In the genomic region with DNA sequence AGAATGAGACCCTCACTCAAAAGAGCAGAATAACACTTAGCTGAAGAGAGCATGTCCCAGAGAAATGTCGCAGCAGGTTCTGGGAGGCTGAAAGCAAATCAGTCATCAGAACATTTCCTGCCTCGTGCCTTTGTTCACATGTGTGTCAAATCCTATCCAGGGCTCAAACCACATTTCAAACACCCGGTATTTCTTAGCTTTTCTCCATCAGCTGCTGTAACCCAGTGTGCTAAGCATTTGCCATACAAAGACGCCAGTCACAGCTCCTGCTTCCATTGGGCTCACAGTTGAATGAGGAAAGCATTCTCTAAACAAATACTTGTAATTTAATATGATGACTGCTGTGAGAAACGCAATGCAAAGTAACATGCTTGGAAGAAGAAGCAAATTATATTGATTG, we compare ENCODE assay signal across 20 cellular contexts. TPM values are rescaled to one million over a fixed set of nuclear protein-coding genes. Genes with fewer than 3 reads are reported as not detected.
DNase-seq lines count a peak whose midpoint lies in the region; ATAC-seq and TF ChIP-seq lines count a peak whose summit lies in the region.
"Had no signal": no experiment of that assay in that cellular context is flagged by ENCODE, and none has a peak within 500 bp of the region (broad histone marks: within the 10 kb centered on the region; RNA-seq: fewer than 3 reads in every experiment).

No MANE protein-coding gene starts in this region.

- no peaks in the 10 kb centered on the region for H3K36me3 ChIP-seq in GM23338 (ENCODE audit: insufficient read depth)
- no peaks in the 10 kb centered on the region for H3K36me3 ChIP-seq in neural progenitor cell
- H3K36me3 ChIP-seq: colonic mucosa, pancreas, right lobe of liver, upper lobe of right lung had no signal

- TF ChIP-seq CTCF in GM23338 (conservative IDR thresholded peaks at IDR 0.05; ENCODE audit: low read depth in 2 of 2) (no peak), neural progenitor cell (IDR thresholded peaks at IDR 0.05) (no peak)

- H3K36me3 Mint-ChIP-seq in GM23338 (ENCODE audit: low read depth) (no peaks in the 10 kb centered on the region), T-helper 17 cell (ENCODE audit: low read depth) (no peaks in the 10 kb centered on the region), neural progenitor cell (no peaks in the 10 kb centered on the region)
- no peaks in the 10 kb centered on the region for H3K36me3 Mint-ChIP-seq in activated T-cell treated with anti-CD3 and anti-CD28 coated beads, Interleukin-2, amount 50 U/mL, for 72 hours (ENCODE audit: insufficient read depth in 2 of 2)
- H3K36me3 Mint-ChIP-seq: naive thymus-derived CD8-positive, alpha-beta T cell had no signal

- no peaks in the 10 kb centered on the region for H3K79me2 ChIP-seq in GM23338 (replicated peaks; ENCODE audit: insufficient read depth)
- no peaks in the 10 kb centered on the region for H3K79me2 ChIP-seq in neural progenitor cell (ENCODE audit: low read depth)

- no peak overlapping the region for H3K27ac ChIP-seq in GM23338 (ENCODE audit: low read depth)
- H3K27ac ChIP-seq in neural progenitor cell = no peak overlapping the region
- H3K27ac ChIP-seq: colonic mucosa, right lobe of liver had no signal

- H3K4me3 ChIP-seq in GM23338 (no peak overlapping the region), neural progenitor cell (no peak overlapping the region)
- H3K4me3 ChIP-seq: colonic mucosa, pancreas, right lobe of liver, upper lobe of right lung had no signal

- H3K9me3 Mint-ChIP-seq in GM23338 (no peaks in the 10 kb centered on the region), neural progenitor cell (no peaks in the 10 kb centered on the region)
- no peaks in the 10 kb centered on the region for H3K9me3 Mint-ChIP-seq in activated T-cell treated with anti-CD3 and anti-CD28 coated beads, Interleukin-2, amount 50 U/mL, for 72 hours
- H3K9me3 Mint-ChIP-seq: activated naive CD8-positive, alpha-beta T cell treated with anti-CD3 and anti-CD28 coated beads, Interleukin-2, amount 50 U/mL, for 24 hours; naive thymus-derived CD8-positive, alpha-beta T cell; T-helper 1 cell treated with Interleukin-12 subunit alpha and Interleukin-12 subunit beta and Interleukin-4 antibody, amounts not matched to agents 30 μg/mL and 1 μg/mL, for 36 hours had no signal

- DNase-seq in NCI-H526 (lab: John Stamatoyannopoulos, UW) = peak; percentile 60 to 63
- no peak for DNase-seq in NCI-H526 treated with DMSO at 0.1 percent for 48 hours (lab: John Stamatoyannopoulos, UW)
- no peak for DNase-seq in GM23338 (ENCODE audit: low spot score)
- DNase-seq in T-helper 17 cell = no peak
- no peak for DNase-seq in neural progenitor cell (ENCODE audit: low spot score)
- DNase-seq in activated T-cell treated with anti-CD3 and anti-CD28 coated beads, Interleukin-2, amount 50 U/mL, for 72 hours = no peak
- no peak for DNase-seq in activated CD4-positive, alpha-beta T cell treated with anti-CD3 and anti-CD28 coated beads, Interleukin-2, amount 50 U/mL, for 4 hours
- DNase-seq: activated CD4-positive, alpha-beta T cell treated with anti-CD3 and anti-CD28 coated beads for 48 hours; activated naive CD8-positive, alpha-beta T cell treated with anti-CD3 and anti-CD28 coated beads, Interleukin-2, amount 50 U/mL, for 24 hours; C1 segment of cervical spinal cord; colonic mucosa; naive thymus-derived CD8-positive, alpha-beta T cell; NCI-H1436 treated with DMSO at 0.1 percent for 48 hours; NCI-H774; pancreas; right lobe of liver; substantia nigra; upper lobe of right lung had no signal

- H3F3A ChIP-seq in GM23338 (replicated peaks; ENCODE audit: low read depth) = no peaks in the 10 kb centered on the region
- no peaks in the 10 kb centered on the region for H3F3A ChIP-seq in neural progenitor cell (ENCODE audit: low read depth)

- 0 out of 2 replicates have a peak, but pooled peaks cover 2% of the 10 kb centered on the region for H3K9me2 ChIP-seq in GM23338 (ENCODE audit: insufficient read depth)

- no peak for ATAC-seq in GM23338
- ATAC-seq in T-helper 17 cell = no peak
- ATAC-seq in HG03342 (IDR thresholded peaks at IDR 0.05; ENCODE audit: unreplicated experiment) = no peak
- ATAC-seq in activated T-cell treated with anti-CD3 and anti-CD28 coated beads, Interleukin-2, amount 50 U/mL, for 72 hours (replicated peaks in 1 of 2) = no peak
- ATAC-seq: activated naive CD8-positive, alpha-beta T cell treated with anti-CD3 and anti-CD28 coated beads, Interleukin-2, amount 50 U/mL, for 24 hours; naive thymus-derived CD8-positive, alpha-beta T cell; pancreas; right lobe of liver had no signal

- peaks cover 14% of the 10 kb centered on the region for H3K4me1 ChIP-seq in GM23338 (ENCODE audit: insufficient read depth)
- H3K4me1 ChIP-seq in neural progenitor cell = no peaks in the 10 kb centered on the region
- H3K4me1 ChIP-seq: colonic mucosa, right lobe of liver had no signal

- H3K27me3 ChIP-seq in GM23338 (ENCODE audit: insufficient read depth) (no peaks in the 10 kb centered on the region), neural progenitor cell (no peaks in the 10 kb centered on the region)
- H3K27me3 ChIP-seq: colonic mucosa, pancreas, right lobe of liver, upper lobe of right lung had no signal

- H3K4me3 Mint-ChIP-seq in GM23338 = no peak overlapping the region
- no peak overlapping the region for H3K4me3 Mint-ChIP-seq in T-helper 17 cell
- no peak overlapping the region for H3K4me3 Mint-ChIP-seq in neural progenitor cell
- no peak overlapping the region for H3K4me3 Mint-ChIP-seq in activated T-cell treated with anti-CD3 and anti-CD28 coated beads, Interleukin-2, amount 50 U/mL, for 72 hours
- H3K4me3 Mint-ChIP-seq: activated naive CD8-positive, alpha-beta T cell treated with anti-CD3 and anti-CD28 coated beads, Interleukin-2, amount 50 U/mL, for 24 hours; naive thymus-derived CD8-positive, alpha-beta T cell; T-helper 1 cell treated with Interleukin-12 subunit alpha and Interleukin-12 subunit beta and Interleukin-4 antibody, amounts not matched to agents 30 μg/mL and 1 μg/mL, for 36 hours had no signal

- H4K20me1 ChIP-seq in GM23338 (replicated peaks; ENCODE audit: insufficient read depth) = no peaks in the 10 kb centered on the region
- H4K20me1 ChIP-seq in neural progenitor cell (ENCODE audit: low read depth) = no peaks in the 10 kb centered on the region

- H3K27ac Mint-ChIP-seq in GM23338 (no peak overlapping the region), T-helper 17 cell (peak overlapping the region; percentile 80), neural progenitor cell (peak overlapping the region; percentile 32)
- no peak overlapping the region for H3K27ac Mint-ChIP-seq in activated T-cell treated with anti-CD3 and anti-CD28 coated beads, Interleukin-2, amount 50 U/mL, for 72 hours
- H3K27ac Mint-ChIP-seq: activated naive CD8-positive, alpha-beta T cell treated with anti-CD3 and anti-CD28 coated beads, Interleukin-2, amount 50 U/mL, for 24 hours; T-helper 1 cell treated with Interleukin-12 subunit alpha and Interleukin-12 subunit beta and Interleukin-4 antibody, amounts not matched to agents 30 μg/mL and 1 μg/mL, for 36 hours had no signal

- H3K4me2 ChIP-seq in GM23338 = no peak overlapping the region
- no peak overlapping the region for H3K4me2 ChIP-seq in neural progenitor cell

- no peak overlapping the region for H3K9ac ChIP-seq in neural progenitor cell

- no peaks in the 10 kb centered on the region for H3K9me3 ChIP-seq in T-helper 17 cell (ENCODE audit: control insufficient read depth, low read length, poor library complexity, severe bottlenecking)
- H3K9me3 ChIP-seq in neural progenitor cell (ENCODE audit: low read depth) = no peaks in the 10 kb centered on the region
- H3K9me3 ChIP-seq: colonic mucosa, pancreas, right lobe of liver, upper lobe of right lung had no signal

- H2AFZ ChIP-seq in GM23338 (peak overlapping the region; percentile 61; the same call in 1 of the 2 replicates), neural progenitor cell (replicated peaks) (peak overlapping the region; percentile 19)

- H3K27me3 Mint-ChIP-seq in GM23338 (ENCODE audit: insufficient read depth, low read depth, poor library complexity) (peaks cover 1% of the 10 kb centered on the region), T-helper 17 cell (peaks cover 21% of the 10 kb centered on the region), neural progenitor cell (ENCODE audit: insufficient read depth, low read depth) (peaks cover 3% of the 10 kb centered on the region)
- H3K27me3 Mint-ChIP-seq in activated T-cell treated with anti-CD3 and anti-CD28 coated beads, Interleukin-2, amount 50 U/mL, for 72 hours (ENCODE audit: low read depth) = peaks cover 5% of the 10 kb centered on the region

- H3K4me1 Mint-ChIP-seq in GM23338 (peaks cover 19% of the 10 kb centered on the region), T-helper 17 cell (no peaks in the 10 kb centered on the region), neural progenitor cell (peaks cover 17% of the 10 kb centered on the region)
- H3K4me1 Mint-ChIP-seq in activated T-cell treated with anti-CD3 and anti-CD28 coated beads, Interleukin-2, amount 50 U/mL, for 72 hours (ENCODE audit: low read depth) = no peaks in the 10 kb centered on the region

TF ChIP-seq in GM23338, 12 proteins besides CTCF, POLR2A, EP300 and RAD21 (continues in another document):
- TF ChIP-seq STAT1 (IDR thresholded peaks at IDR 0.05; ENCODE audit: unreplicated experiment) (no peak), ZNF331 (CRISPR knock-in tag; IDR thresholded peaks at IDR 0.05; ENCODE audit: low read depth) (no peak), CREB1 (CRISPR knock-in tag; IDR thresholded peaks at IDR 0.05; ENCODE audit: low read depth) (no peak)
- TF ChIP-seq, protein P1, sequence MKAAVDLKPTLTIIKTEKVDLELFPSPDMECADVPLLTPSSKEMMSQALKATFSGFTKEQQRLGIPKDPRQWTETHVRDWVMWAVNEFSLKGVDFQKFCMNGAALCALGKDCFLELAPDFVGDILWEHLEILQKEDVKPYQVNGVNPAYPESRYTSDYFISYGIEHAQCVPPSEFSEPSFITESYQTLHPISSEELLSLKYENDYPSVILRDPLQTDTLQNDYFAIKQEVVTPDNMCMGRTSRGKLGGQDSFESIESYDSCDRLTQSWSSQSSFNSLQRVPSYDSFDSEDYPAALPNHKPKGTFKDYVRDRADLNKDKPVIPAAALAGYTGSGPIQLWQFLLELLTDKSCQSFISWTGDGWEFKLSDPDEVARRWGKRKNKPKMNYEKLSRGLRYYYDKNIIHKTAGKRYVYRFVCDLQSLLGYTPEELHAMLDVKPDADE (IDR thresholded peaks at IDR 0.05) = no peak

RNA-seq across cellular contexts. Expression of a gene that starts 6.0 kb away (rescaled TPM):
- 23.5 and 30.2 TPM in 2 replicates for total RNA-seq in GM23338 (2014; rRNA removed; shearing (Covaris generic))
- polyA plus RNA-seq in GM23338 (2016; fragmentation: Nextera tagmentation; extraction: Ambion mirVana) = 11.6 and 13.1 TPM in 2 replicates
- total RNA-seq in T-helper 17 cell (under 1 TPM; 0.26 to 0.67 TPM), neural progenitor cell (ENCODE audit: low replicate concordance) (64.8 and 85.7 TPM in 2 replicates)
- 10 to 100 TPM; 13.5 to 16.7 TPM for total RNA-seq in activated T-cell treated with anti-CD3 and anti-CD28 coated beads, Interleukin-2, amount 50 U/mL, for 72 hours

RNA-seq across cellular contexts. Expression of a gene that starts 22.6 kb away (rescaled TPM):
- total RNA-seq in GM23338 (2014; rRNA removed; shearing (Covaris generic)) = 2.3 and 3.3 TPM in 2 replicates
- polyA plus RNA-seq in GM23338 (2016; fragmentation: Nextera tagmentation; extraction: Ambion mirVana) = 1.2 TPM in 2 replicates
- total RNA-seq in T-helper 17 cell (10 to 100 TPM; 42.2 to 45.3 TPM), neural progenitor cell (ENCODE audit: low replicate concordance) (0.77 and 1.3 TPM in 2 replicates)
- total RNA-seq in activated T-cell treated with anti-CD3 and anti-CD28 coated beads, Interleukin-2, amount 50 U/mL, for 72 hours = 10 to 100 TPM in 1 of 2 donors, 1 to 10 TPM in 1; 7.1 to 15.6 TPM

Comparison
In these comparisons a context has a peak if more than half of its experiments do, and no peak if none do; other contexts are left out.
1. DNase-seq: peak in NCI-H526 (2 of 2); none in NCI-H526 treated with DMSO at 0.1 percent for 48 hours (single experiment), GM23338 (single experiment), T-helper 17 cell (0 of 3), neural progenitor cell (single experiment), activated T-cell treated with anti-CD3 and anti-CD28 coated beads, Interleukin-2, amount 50 U/mL, for 72 hours (0 of 2) and activated CD4-positive, alpha-beta T cell treated with anti-CD3 and anti-CD28 coated beads, Interleukin-2, amount 50 U/mL, for 4 hours (0 of 2).
2. H3K27ac Mint-ChIP-seq: peak in T-helper 17 cell (single experiment) and neural progenitor cell (single experiment); none in GM23338 (single experiment) and activated T-cell treated with anti-CD3 and anti-CD28 coated beads, Interleukin-2, amount 50 U/mL, for 72 hours (single experiment).
3. RNA of a gene that starts 6.0 kb away (total RNA-seq): 64.8 to 85.7 TPM in neural progenitor cell, 23.5 to 30.2 TPM in GM23338 and 13.5 to 16.7 TPM in activated T-cell treated with anti-CD3 and anti-CD28 coated beads, Interleukin-2, amount 50 U/mL, for 72 hours; 0.26 to 0.67 TPM in T-helper 17 cell; every median in the first group is over 4 times any median in the second.